Comparison of ENCODE assay signal across 24 cellular contexts in genomic region chr2:129883121-129883520, GRCh38.
"Had no signal": no experiment of that assay in that cellular context is flagged by ENCODE, and none has a peak within 500 bp of the region (broad histone marks: within the 10 kb centered on the region; RNA-seq: fewer than 3 reads in every experiment).

No MANE protein-coding gene starts in this region.

- H3K27ac ChIP-seq: colonic mucosa, neutrophil, parathyroid adenoma, prostate gland, right atrium auricular region, sigmoid colon, testis, tibial artery had no signal

- H3K27ac Mint-ChIP-seq: memory B cell; mesothelial cell of epicardium; natural killer cell treated with Interleukin-12 subunit alpha and Interleukin-12 subunit beta and Interleukin-15 and Interleukin-18, amount 100 ng/mL, for 72 hours; stimulated activated effector memory CD8-positive, alpha-beta T cell treated with anti-CD3 and anti-CD28 coated beads, Interleukin-12 subunit alpha, Interleukin-12 subunit beta, amount 100 ng/mL, for 72 hours; type B pancreatic cell had no signal

- H3K4me3 Mint-ChIP-seq: memory B cell; mesothelial cell of epicardium; natural killer cell treated with Interleukin-12 subunit alpha and Interleukin-12 subunit beta and Interleukin-15 and Interleukin-18, amount 100 ng/mL, for 72 hours; neural crest cell; stimulated activated effector memory CD8-positive, alpha-beta T cell treated with anti-CD3 and anti-CD28 coated beads, Interleukin-12 subunit alpha, Interleukin-12 subunit beta, amount 100 ng/mL, for 72 hours; type B pancreatic cell had no signal

- H3K27me3 ChIP-seq: colonic mucosa, right atrium auricular region, sigmoid colon, testis, tibial artery had no signal

- H3K4me3 ChIP-seq: colonic mucosa, lung, mucosa of descending colon, prostate gland, right atrium auricular region, sigmoid colon, testis, tibial artery had no signal

- H3K36me3 Mint-ChIP-seq: memory B cell; mesothelial cell of epicardium; naive B cell; natural killer cell treated with Interleukin-12 subunit alpha and Interleukin-12 subunit beta and Interleukin-15 and Interleukin-18, amount 100 ng/mL, for 72 hours; stimulated activated effector memory CD8-positive, alpha-beta T cell treated with anti-CD3 and anti-CD28 coated beads, Interleukin-12 subunit alpha, Interleukin-12 subunit beta, amount 100 ng/mL, for 72 hours; type B pancreatic cell had no signal

- ATAC-seq: left lobe of liver; mucosa of descending colon; natural killer cell treated with Interleukin-12 subunit alpha and Interleukin-12 subunit beta and Interleukin-15 and Interleukin-18, amount 100 ng/mL, for 72 hours; stimulated activated effector memory CD8-positive, alpha-beta T cell treated with anti-CD3 and anti-CD28 coated beads, Interleukin-12 subunit alpha, Interleukin-12 subunit beta, amount 100 ng/mL, for 72 hours had no signal

- H3K4me1 Mint-ChIP-seq: stimulated activated effector memory CD8-positive, alpha-beta T cell treated with anti-CD3 and anti-CD28 coated beads, Interleukin-12 subunit alpha, Interleukin-12 subunit beta, amount 100 ng/mL, for 72 hours had no signal

- H3K9me3 ChIP-seq: colonic mucosa, mucosa of descending colon, neutrophil, prostate gland, right atrium auricular region, sigmoid colon, testis, tibial artery had no signal

- H3K4me1 ChIP-seq: colonic mucosa, parathyroid adenoma, prostate gland, testis had no signal

- DNase-seq: colonic mucosa; dermis blood vessel endothelial cell; effector memory CD4-positive, alpha-beta T cell; mucosa of descending colon; naive B cell; sigmoid colon; stimulated activated CD4-positive, alpha-beta T cell treated with anti-CD3 and anti-CD28 coated beads, Interleukin-2, amount 100 ng/mL, for 24 hours; stimulated activated CD4-positive, alpha-beta T cell treated with anti-CD3 and anti-CD28 coated beads, Interleukin-4, amount 100 ng/mL, for 24 hours; stimulated activated naive CD4-positive, alpha-beta T cell treated with Interleukin-2 at 50 U/mL for 16 hours; substantia nigra; testis; tibial artery had no signal

- H3K9me3 Mint-ChIP-seq: memory B cell; mesothelial cell of epicardium; naive B cell; natural killer cell treated with Interleukin-12 subunit alpha and Interleukin-12 subunit beta and Interleukin-15 and Interleukin-18, amount 100 ng/mL, for 72 hours; neural crest cell; stimulated activated effector memory CD8-positive, alpha-beta T cell treated with anti-CD3 and anti-CD28 coated beads, Interleukin-12 subunit alpha, Interleukin-12 subunit beta, amount 100 ng/mL, for 72 hours; type B pancreatic cell had no signal

- H3K36me3 ChIP-seq: colonic mucosa, neutrophil, prostate gland, right atrium auricular region, sigmoid colon, tibial artery had no signal
